Comparison of ENCODE assay signal across 8 cellular contexts in the genomic region with DNA sequence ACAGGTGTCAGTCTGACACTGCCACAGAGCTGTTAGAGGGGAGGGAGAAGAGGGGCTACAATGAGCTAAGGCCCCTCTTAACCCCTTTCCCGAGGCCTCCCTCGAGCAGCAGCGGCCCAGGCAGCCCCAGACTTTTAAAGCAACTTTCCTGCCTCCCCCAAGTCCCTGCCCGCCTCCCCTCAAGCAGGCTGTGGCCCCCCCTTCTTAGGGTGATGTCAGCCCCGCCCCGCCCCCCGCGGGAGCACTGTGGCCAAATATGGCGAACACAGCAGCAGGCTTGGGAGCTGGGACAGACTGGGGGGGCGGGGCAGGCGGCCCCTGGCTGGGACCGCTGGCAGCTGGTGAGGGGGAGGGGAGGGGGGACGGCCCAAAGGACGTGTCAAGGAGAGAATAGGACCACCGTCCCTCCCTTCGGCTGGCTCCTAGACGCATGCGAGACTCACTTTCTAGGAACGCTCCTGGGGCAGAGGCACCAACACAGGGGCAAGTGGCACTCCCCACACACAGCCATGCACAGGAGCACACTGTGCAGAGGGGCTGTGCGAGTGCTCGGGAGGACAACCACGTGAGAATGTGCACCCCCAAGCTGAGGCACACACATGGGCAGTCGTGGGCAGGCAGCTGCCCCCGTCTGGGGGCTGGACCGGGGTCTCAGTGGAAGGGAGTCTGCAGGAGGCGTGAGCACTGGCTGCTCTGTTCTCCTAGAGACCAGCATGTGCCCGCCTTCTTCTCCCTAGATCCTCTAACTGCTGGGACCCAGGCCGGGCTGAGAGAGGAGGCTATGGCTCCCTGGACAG. TPM values are rescaled to one million over a fixed set of nuclear protein-coding genes. Genes with fewer than 3 reads are reported as not detected.
DNase-seq lines count a peak whose midpoint lies in the region; ATAC-seq and FAIRE-seq lines count a peak whose summit lies in the region.

No MANE protein-coding gene starts in this region.

- H3K9me3 Mint-ChIP-seq in stimulated activated memory B cell treated with anti-CD40 and anti-IgM and Interleukin-4, amounts not matched to agents 10 μg/mL and 1 μg/mL and 100 μg/mL, for 72 hours: no peaks in the 10 kb centered on the region

- H3K14ac ChIP-seq in trophoblast cell (ENCODE audit: low read length): peak overlapping the region; percentile 83

- peak overlapping the region; percentile 92 for H2BK120ac ChIP-seq in trophoblast cell (ENCODE audit: insufficient read depth, low read length, poor library complexity)

- no peak overlapping the region for H3K4me3 Mint-ChIP-seq in stimulated activated memory B cell treated with anti-CD40 and anti-IgM and Interleukin-4, amounts not matched to agents 10 μg/mL and 1 μg/mL and 100 μg/mL, for 72 hours

- peak overlapping the region; percentile 88 for H3K18ac ChIP-seq in trophoblast cell (ENCODE audit: low read length)

- H2BK5ac ChIP-seq in trophoblast cell (ENCODE audit: low read depth, low read length, poor library complexity): peak overlapping the region; percentile 93

- H3K79me1 ChIP-seq in trophoblast cell (ENCODE audit: low read length): peaks cover 80% of the 10 kb centered on the region

- H2BK12ac ChIP-seq in trophoblast cell (ENCODE audit: low read length): peak overlapping the region; percentile 70

- H3K9ac ChIP-seq in trophoblast cell (ENCODE audit: low read length): peak overlapping the region; percentile 62

- DNase-seq in DMS 273 (lab: John Stamatoyannopoulos, UW; ENCODE audit: unreplicated experiment): peak; percentile 99
- DNase-seq in SJSA1 (ENCODE audit: low read depth in 1 of 2, low spot score in 2 of 2): peak; percentile 71 to 97
- DNase-seq in cardiac septum (ENCODE audit: low spot score): peak; percentile 93
- DNase-seq in trophoblast cell: peak in 1 of 2 donors; percentile 48
- DNase-seq in NCI-H128 (lab: John Stamatoyannopoulos, UW; ENCODE audit: unreplicated experiment): no peak
- DNase-seq in RCC 7860 (ENCODE audit: low spot score): no peak
- no peak for DNase-seq in stimulated activated CD4-positive, alpha-beta T cell treated with anti-CD3 and anti-CD28 coated beads, Interleukin-2, amount 100 ng/mL, for 24 hours

- no peak overlapping the region for H3K27ac Mint-ChIP-seq in stimulated activated memory B cell treated with anti-CD40 and anti-IgM and Interleukin-4, amounts not matched to agents 10 μg/mL and 1 μg/mL and 100 μg/mL, for 72 hours

- peak overlapping the region; percentile 69 for H3K4me2 ChIP-seq in trophoblast cell (ENCODE audit: low read length)

- ATAC-seq in stimulated activated memory B cell treated with anti-CD40 and anti-IgM and Interleukin-4, amounts not matched to agents 10 μg/mL and 1 μg/mL and 100 μg/mL, for 72 hours: no peak

- peaks cover 33% of the 10 kb centered on the region for H3K4me1 Mint-ChIP-seq in stimulated activated memory B cell treated with anti-CD40 and anti-IgM and Interleukin-4, amounts not matched to agents 10 μg/mL and 1 μg/mL and 100 μg/mL, for 72 hours

- intact Hi-C loops in cardiac septum (cut with DNase I): no loop called here

- peak overlapping the region; percentile 98 for H4K91ac ChIP-seq in trophoblast cell (ENCODE audit: low read depth, low read length)

- H3K4me1 ChIP-seq in SJSA1 (replicated peaks) (peaks cover 97% of the 10 kb centered on the region), trophoblast cell (ENCODE audit: control insufficient read depth in 1 of 2, insufficient read depth in 2 of 2, low read length in 2 of 2) (peaks cover 73 to 83% of the 10 kb centered on the region in 2 experiments)

- H3K27ac ChIP-seq in SJSA1: peak overlapping the region; percentile 55
- H3K27ac ChIP-seq in trophoblast cell (ENCODE audit: low read depth, low read length): peak overlapping the region; percentile 97

- no peaks in the 10 kb centered on the region for H3K36me3 Mint-ChIP-seq in stimulated activated memory B cell treated with anti-CD40 and anti-IgM and Interleukin-4, amounts not matched to agents 10 μg/mL and 1 μg/mL and 100 μg/mL, for 72 hours

- peaks cover 27% of the 10 kb centered on the region for H3K27me3 Mint-ChIP-seq in stimulated activated memory B cell treated with anti-CD40 and anti-IgM and Interleukin-4, amounts not matched to agents 10 μg/mL and 1 μg/mL and 100 μg/mL, for 72 hours

- H3K27me3 ChIP-seq in SJSA1 (replicated peaks) (no peaks in the 10 kb centered on the region), trophoblast cell (ENCODE audit: insufficient read depth, low read length) (no peaks in the 10 kb centered on the region)

- no CpG with 5 or more reads among the region's 28 CpGs for WGBS in trophoblast cell (ENCODE audit: extremely low coverage, insufficient coverage, insufficient read length)

- peak overlapping the region; percentile 90 for H3K4ac ChIP-seq in trophoblast cell (ENCODE audit: low read depth, low read length)

- H4K12ac ChIP-seq in trophoblast cell (ENCODE audit: low read depth, low read length): peak overlapping the region; percentile 39

- peak overlapping the region; percentile 80 for H4K8ac ChIP-seq in trophoblast cell (ENCODE audit: low read depth, low read length)

- H3K36me3 ChIP-seq in SJSA1 (peaks cover 22% of the 10 kb centered on the region), trophoblast cell (ENCODE audit: control insufficient read depth in 1 of 2, insufficient read depth in 2 of 2, low read length in 2 of 2) (peaks cover 7 to 17% of the 10 kb centered on the region in 2 experiments)

- peaks cover 59% of the 10 kb centered on the region for H3K79me2 ChIP-seq in trophoblast cell (ENCODE audit: control insufficient read depth, insufficient read depth, low read length, poor library complexity)

- H2AK5ac ChIP-seq in trophoblast cell (ENCODE audit: low read length): peak overlapping the region; percentile 75

- FAIRE-seq in RCC 7860 (lab: Jason Lieb, UNC): no peak

- H3K4me3 ChIP-seq in SJSA1 (no peak overlapping the region), trophoblast cell (ENCODE audit: low read depth, low read length) (peak overlapping the region; percentile 13)

- peak overlapping the region; percentile 72 for H2AFZ ChIP-seq in trophoblast cell (ENCODE audit: insufficient read depth, low read length, poor library complexity)

- H3K23ac ChIP-seq in trophoblast cell (ENCODE audit: low read length): peak overlapping the region; percentile 29

- no peaks in the 10 kb centered on the region for H3K9me3 ChIP-seq in SJSA1 (replicated peaks)
- H3K9me3 ChIP-seq in trophoblast cell (ENCODE audit: insufficient read depth, low read depth, low read length): no peaks in the 10 kb centered on the region

RNA-seq across cellular contexts. Expression of a gene that starts 6.7 kb away (rescaled TPM):
- total RNA-seq in SJSA1 (2014; rRNA removed; shearing (Covaris generic)): 14.5 and 24.4 TPM in 2 replicates
- 63.3 TPM for total RNA-seq in cardiac septum
- polyA plus RNA-seq in trophoblast cell (2013): 196 and 208 TPM in 2 replicates

RNA-seq across cellular contexts. Expression of a gene that starts 22.0 kb away (rescaled TPM):
- total RNA-seq in SJSA1 (2014; rRNA removed; shearing (Covaris generic)): 983 and 1,383 TPM in 2 replicates
- 432 TPM for total RNA-seq in cardiac septum
- polyA plus RNA-seq in trophoblast cell (2013): 1,387 and 1,493 TPM in 2 replicates

RNA-seq across cellular contexts. Expression of a gene that starts 22.5 kb away (rescaled TPM):
- total RNA-seq in SJSA1 (2014; rRNA removed; shearing (Covaris generic)): not detected in 2 replicates
- total RNA-seq in cardiac septum: not detected
- 0.82 and 1.4 TPM in 2 replicates for polyA plus RNA-seq in trophoblast cell (2013)

RNA-seq across cellular contexts. Expression of a gene that starts 38.1 kb away (rescaled TPM):
- 16.3 and 20.2 TPM in 2 replicates for total RNA-seq in SJSA1 (2014; rRNA removed; shearing (Covaris generic))
- total RNA-seq in cardiac septum: 2.9 TPM
- polyA plus RNA-seq in trophoblast cell (2013): 11.4 and 11.5 TPM in 2 replicates

Comparison
In these comparisons a context has a peak if more than half of its experiments do, and no peak if none do; other contexts are left out.
1. DNase-seq: peak in DMS 273 (single experiment), SJSA1 (2 of 2) and cardiac septum (single experiment); none in NCI-H128 (single experiment), RCC 7860 (single experiment) and stimulated activated CD4-positive, alpha-beta T cell treated with anti-CD3 and anti-CD28 coated beads, Interleukin-2, amount 100 ng/mL, for 24 hours (0 of 2).